1 cellular context compared by ENCODE assay signal in the genomic region with DNA sequence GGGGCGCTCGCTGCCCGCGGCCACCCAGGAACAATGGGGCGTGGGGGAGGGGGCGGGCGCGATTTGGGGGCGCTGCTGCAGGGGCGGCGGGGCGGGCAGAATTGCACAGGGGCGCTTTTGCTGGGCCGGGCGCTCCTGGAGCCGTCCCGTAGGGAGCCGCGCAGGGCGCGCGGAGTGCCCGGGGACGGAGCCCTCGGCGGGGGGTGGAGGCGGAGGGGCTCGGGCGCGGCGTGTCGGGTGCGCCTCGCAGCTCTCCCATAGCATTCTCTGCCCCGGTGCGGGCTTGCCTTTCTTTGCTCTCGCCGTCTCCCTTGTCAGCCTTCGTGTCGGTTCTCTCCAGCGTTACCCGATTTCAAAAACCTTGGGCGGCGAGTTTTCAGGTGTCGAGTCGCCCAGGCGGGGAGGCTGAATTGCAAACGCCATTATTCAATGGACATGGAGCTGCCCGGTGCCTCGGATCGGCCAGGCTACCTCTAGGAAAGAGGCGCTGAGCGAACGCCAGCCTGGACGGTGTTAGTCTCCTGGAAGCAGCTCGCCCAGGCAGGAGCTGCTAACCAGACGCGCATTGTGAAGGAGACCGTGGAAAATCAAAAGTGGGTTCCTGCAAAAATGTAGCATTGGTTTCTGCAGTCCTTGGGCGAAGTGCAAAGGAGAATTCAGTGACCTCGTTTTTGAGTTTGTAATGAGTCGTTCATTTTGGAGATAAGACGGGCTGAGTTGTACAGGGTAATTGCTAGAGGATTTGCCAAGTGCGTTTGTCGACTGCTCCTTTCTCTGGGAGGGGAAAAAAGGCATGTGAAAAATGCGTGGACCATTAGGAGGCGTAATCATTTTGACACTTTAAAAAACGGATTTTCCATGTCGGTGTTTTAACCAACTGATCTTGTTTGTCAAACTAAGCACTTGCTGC.
TF ChIP-seq lines count a peak whose summit lies in the region.

No MANE protein-coding gene starts in this region.

TF ChIP-seq in liver, 16 proteins besides CTCF, POLR2A, EP300 and RAD21 (continued from another document):
- no peak for TF ChIP-seq HNF4G (IDR thresholded peaks at IDR 0.05)
